ENCODE assay signal across 26 cellular contexts in genomic region chr3:54357307-54357706, GRCh38.
"Had no signal": no experiment of that assay in that cellular context is flagged by ENCODE, and none has a peak within 500 bp of the region (broad histone marks: within the 10 kb centered on the region; RNA-seq: fewer than 3 reads in every experiment).

No MANE protein-coding gene starts in this region.

- ATAC-seq: activated CD8-positive, alpha-beta memory T cell treated with anti-CD3 and anti-CD28 coated beads, Interleukin-2, amount 10 ng/mL, durations not matched to agents 7 days and 5 days; activated CD8-positive, alpha-beta T cell treated with anti-CD3 and anti-CD28 coated beads, Interleukin-2, amount 10 ng/mL, durations not matched to agents 7 days and 5 days; body of pancreas; esophagus mucosa; gastrocnemius medialis; stimulated activated effector memory CD8-positive, alpha-beta T cell treated with anti-CD3 and anti-CD28 coated beads, Interleukin-12 subunit alpha, Interleukin-12 subunit beta, amount 100 ng/mL, for 72 hours had no signal

- H3K27ac ChIP-seq: adrenal gland, body of pancreas, cardiac muscle cell, neutrophil, upper lobe of left lung, vagina had no signal

- FAIRE-seq: small intestine had no signal

- H3K36me3 ChIP-seq: adrenal gland, cardiac muscle cell, gastrocnemius medialis, neutrophil, sigmoid colon, upper lobe of left lung, vagina had no signal

- H3K4me1 ChIP-seq: adrenal gland had no signal

- DNase-seq: activated B cell treated with CpG ODN at 0.5 μM for 24 hours; activated CD4-positive, alpha-beta T cell treated with anti-CD3 and anti-CD28 coated beads, Interleukin-2, amount 50 U/mL, for 1 hour; activated CD8-positive, alpha-beta memory T cell treated with anti-CD3 and anti-CD28 coated beads, Interleukin-2, amount 10 ng/mL, durations not matched to agents 7 days and 5 days; activated CD8-positive, alpha-beta T cell treated with anti-CD3 and anti-CD28 coated beads, Interleukin-2, amount 10 ng/mL, durations not matched to agents 7 days and 5 days; activated naive CD4-positive, alpha-beta T cell; activated T-cell treated with anti-CD3 and anti-CD28 coated beads, Interleukin-2, amount 50 U/mL, for 48 hours; adrenal gland; aorta; body of pancreas; gastrocnemius medialis; glutamatergic neuron; mammary epithelial cell; naive B cell; nephron progenitor cell; retina; sigmoid colon; small intestine; stimulated activated CD4-positive, alpha-beta T cell treated with anti-CD3 and anti-CD28 coated beads, Interleukin-4, amount 100 ng/mL, for 24 hours; substantia nigra; upper lobe of left lung had no signal

- H3K9me3 ChIP-seq: adrenal gland, body of pancreas, gastrocnemius medialis, neutrophil, sigmoid colon, upper lobe of left lung, vagina had no signal

- H3K27me3 ChIP-seq: adrenal gland, cardiac muscle cell, gastrocnemius medialis, neutrophil, sigmoid colon, upper lobe of left lung, vagina had no signal

- H3K4me3 ChIP-seq: adrenal gland, body of pancreas, cardiac muscle cell, coronary artery, gastrocnemius medialis, sigmoid colon, upper lobe of left lung, vagina had no signal
